ENCODE assay signal across 15 cellular contexts in the genomic region with DNA sequence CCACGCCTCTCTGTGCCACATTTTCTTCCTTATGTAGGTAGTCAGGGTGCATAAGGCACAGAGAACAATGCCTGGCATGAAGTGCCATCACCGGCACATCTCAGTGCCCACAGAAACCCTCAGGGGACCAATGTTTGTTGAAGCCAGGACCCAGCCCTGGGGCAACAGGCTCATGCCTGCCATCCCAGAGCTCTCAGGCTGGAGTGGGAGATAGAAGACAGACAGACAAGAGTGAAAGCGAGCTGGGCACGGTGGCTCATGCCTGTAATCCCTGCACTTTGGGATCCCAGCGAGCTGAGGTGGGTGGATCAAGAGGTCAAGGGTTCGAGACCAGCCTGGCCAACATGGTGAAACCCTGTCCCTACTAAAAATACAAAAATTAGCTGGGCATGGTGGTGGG. TPM values are rescaled to one million over a fixed set of nuclear protein-coding genes. Genes with fewer than 3 reads are reported as not detected.
DNase-seq lines count a peak whose midpoint lies in the region; ATAC-seq, FAIRE-seq and TF ChIP-seq lines count a peak whose summit lies in the region.
"Had no signal": no experiment of that assay in that cellular context is flagged by ENCODE, and none has a peak within 500 bp of the region (broad histone marks: within the 10 kb centered on the region; RNA-seq: fewer than 3 reads in every experiment).

No MANE protein-coding gene starts in this region.

- H3K4me2 ChIP-seq in BLaER1 treated with 17β-estradiol and CSF1 and Interleukin-3, amounts not matched to agents 10 nM and 100 nM, result peak overlapping the region; percentile 8 to 57 (median 36); a peak in 19 of 22 replicates
- H3K4me2 ChIP-seq: A549 had no signal

- intact Hi-C loops in kidney (cut with DNase I) (no loop called here), spleen (cut with DNase I; ENCODE audit: low total_unique reads) (no loop called here), colonic mucosa (cut with DNase I) (no loop called here)

- ATAC-seq in GM18861 (IDR thresholded peaks at IDR 0.05; ENCODE audit: unreplicated experiment), result no peak
- ATAC-seq: A549, GM12878, K562 had no signal

- no peak for TF ChIP-seq POLR2A in spleen (IDR thresholded peaks at IDR 0.05)

- H3K9me3 ChIP-seq in BLaER1 treated with 17β-estradiol and CSF1 and Interleukin-3, amounts not matched to agents 10 nM and 100 nM (replicated peaks in 1 of 11), result no peaks in the 10 kb centered on the region
- H3K9me3 ChIP-seq in kidney (ENCODE audit: control insufficient read depth in 1 of 2, low read length in 2 of 2) (no peaks in the 10 kb centered on the region), spleen (no peaks in the 10 kb centered on the region), colonic mucosa (no peaks in the 10 kb centered on the region)
- H3K9me3 ChIP-seq: A549, BE2C had no signal

- H4K20me1 ChIP-seq in BLaER1 treated with 17β-estradiol and CSF1 and Interleukin-3, amounts not matched to agents 10 nM and 100 nM, result no peaks in the 10 kb centered on the region

- H3K4me3 ChIP-seq in BLaER1 treated with 17β-estradiol and CSF1 and Interleukin-3, amounts not matched to agents 10 nM and 100 nM, result no peak overlapping the region
- H3K4me3 ChIP-seq in kidney (ENCODE audit: low read length in 2 of 2), result no peak overlapping the region
- H3K4me3 ChIP-seq in spleen, result no peak overlapping the region
- no peak overlapping the region for H3K4me3 ChIP-seq in colonic mucosa
- H3K4me3 ChIP-seq: A549, GM12878, K562 had no signal

- no peaks in the 10 kb centered on the region for H3K27me3 ChIP-seq in BLaER1 treated with 17β-estradiol and CSF1 and Interleukin-3, amounts not matched to agents 10 nM and 100 nM
- H3K27me3 ChIP-seq in spleen (replicated peaks in 1 of 7) (no peaks in the 10 kb centered on the region), colonic mucosa (no peaks in the 10 kb centered on the region)
- H3K27me3 ChIP-seq: BE2C had no signal

- 68 to 89% (median 78%) methylated on average over 6 of the region's 6 CpGs for WGBS in spleen, 5 donors

- H3K27ac ChIP-seq in BLaER1 treated with 17β-estradiol and CSF1 and Interleukin-3, amounts not matched to agents 10 nM and 100 nM, result no peak overlapping the region
- no peak overlapping the region for H3K27ac ChIP-seq in kidney (ENCODE audit: low read depth in 2 of 2, low read length in 2 of 2)
- H3K27ac ChIP-seq in spleen, result no peak overlapping the region
- no peak overlapping the region for H3K27ac ChIP-seq in colonic mucosa
- H3K27ac ChIP-seq: A549 had no signal

- peak; percentile 36 for DNase-seq in NCI-H69 (lab: John Stamatoyannopoulos, UW)
- peak; percentile 37 for DNase-seq in kidney
- DNase-seq in spleen, result peak; percentile 15
- DNase-seq in colonic mucosa, result no peak
- no peak for DNase-seq in Kasumi-1 (lab: John Stamatoyannopoulos, UW)
- DNase-seq: BE2C, HCEC 1CT, HFFc6 had no signal

- no peak for FAIRE-seq in kidney (lab: Jason Lieb, UNC)
- FAIRE-seq: A549, GM12878, GM18507, K562 had no signal

- H3K4me1 ChIP-seq in BLaER1 treated with 17β-estradiol and CSF1 and Interleukin-3, amounts not matched to agents 10 nM and 100 nM, result peaks cover 11 to 23% (median 20%) of the 10 kb centered on the region in 10 experiments
- H3K4me1 ChIP-seq in kidney (ENCODE audit: control insufficient read depth in 1 of 2, insufficient read depth in 1 of 2, low read depth in 1 of 2, low read length in 2 of 2) (no peaks in the 10 kb centered on the region), spleen (peaks cover 0 to 8% (median 0%) of the 10 kb centered on the region in 6 donors), colonic mucosa (no peaks in the 10 kb centered on the region)
- H3K4me1 ChIP-seq: A549, BE2C had no signal

- no peak for TF ChIP-seq CTCF in kidney (IDR thresholded peaks at IDR 0.05; ENCODE audit: borderline replicate concordance, extremely low read depth, insufficient read depth)
- TF ChIP-seq CTCF in spleen (IDR thresholded peaks at IDR 0.05 in 8 of 11, conservative IDR thresholded peaks at IDR 0.05 in 3 of 11), result no peak
- TF ChIP-seq CTCF in colonic mucosa (IDR thresholded peaks at IDR 0.05), result no peak

- no peak overlapping the region; a peak in 1 of 22 replicates for H3K9ac ChIP-seq in BLaER1 treated with 17β-estradiol and CSF1 and Interleukin-3, amounts not matched to agents 10 nM and 100 nM
- H3K9ac ChIP-seq in kidney (ENCODE audit: low read length in 2 of 2), result no peak overlapping the region
- no peak overlapping the region for H3K9ac ChIP-seq in colonic mucosa (ENCODE audit: low read depth in 2 of 2, low read length in 2 of 2)

- H3K36me3 ChIP-seq in BLaER1 treated with 17β-estradiol and CSF1 and Interleukin-3, amounts not matched to agents 10 nM and 100 nM, result no peaks in the 10 kb centered on the region
- H3K36me3 ChIP-seq in kidney (ENCODE audit: control insufficient read depth in 1 of 2, insufficient read depth in 2 of 2, low read length in 2 of 2) (no peaks in the 10 kb centered on the region), spleen (peaks cover 0 to 9% (median 2%) of the 10 kb centered on the region in 6 donors), colonic mucosa (no peaks in the 10 kb centered on the region)
- H3K36me3 ChIP-seq: BE2C had no signal

RNA-seq across cellular contexts. Expression of a gene that starts 13.5 kb away (rescaled TPM):
- 0.13 TPM for total RNA-seq in kidney
- polyA plus RNA-seq in kidney (ENCODE audit: insufficient read depth, low read depth, low replicate concordance), result not detected
- 1 to 10 TPM in 5 of 7 donors, under 1 TPM in 2; 0.34 to 4.2 (median 1.7) TPM for total RNA-seq in spleen
- polyA plus RNA-seq in spleen, result under 1 TPM; 0.06 to 0.12 (median 0.07) TPM
- total RNA-seq in colonic mucosa, result under 1 TPM; 0.11 to 0.72 TPM
- total RNA-seq: HFFc6 had no signal
- polyA plus RNA-seq: A549, AG04450 had no signal

RNA-seq across cellular contexts. Expression of a gene that starts 52.5 kb away (rescaled TPM):
- total RNA-seq in kidney (100 TPM), spleen (100 to 1,000 TPM in 3 of 7 donors, 10 to 100 TPM in 4; 84.4 to 121 (median 91.5) TPM), colonic mucosa (100 to 1,000 TPM in 1 of 2 donors, 10 to 100 TPM in 1; 88.7 to 101 TPM)
- polyA plus RNA-seq in kidney (ENCODE audit: insufficient read depth, low read depth, low replicate concordance) (58.1 TPM), spleen (10 to 100 TPM; 25.1 to 51.8 (median 38.4) TPM)

Comparison
In these comparisons a context has a peak if more than half of its experiments do, and no peak if none do; other contexts are left out.
1. DNase-seq: peak in NCI-H69 (single experiment), kidney (single experiment) and spleen (single experiment); none in colonic mucosa (single experiment) and Kasumi-1 (0 of 2).